11 cellular contexts compared by ENCODE assay signal in the genomic region with DNA sequence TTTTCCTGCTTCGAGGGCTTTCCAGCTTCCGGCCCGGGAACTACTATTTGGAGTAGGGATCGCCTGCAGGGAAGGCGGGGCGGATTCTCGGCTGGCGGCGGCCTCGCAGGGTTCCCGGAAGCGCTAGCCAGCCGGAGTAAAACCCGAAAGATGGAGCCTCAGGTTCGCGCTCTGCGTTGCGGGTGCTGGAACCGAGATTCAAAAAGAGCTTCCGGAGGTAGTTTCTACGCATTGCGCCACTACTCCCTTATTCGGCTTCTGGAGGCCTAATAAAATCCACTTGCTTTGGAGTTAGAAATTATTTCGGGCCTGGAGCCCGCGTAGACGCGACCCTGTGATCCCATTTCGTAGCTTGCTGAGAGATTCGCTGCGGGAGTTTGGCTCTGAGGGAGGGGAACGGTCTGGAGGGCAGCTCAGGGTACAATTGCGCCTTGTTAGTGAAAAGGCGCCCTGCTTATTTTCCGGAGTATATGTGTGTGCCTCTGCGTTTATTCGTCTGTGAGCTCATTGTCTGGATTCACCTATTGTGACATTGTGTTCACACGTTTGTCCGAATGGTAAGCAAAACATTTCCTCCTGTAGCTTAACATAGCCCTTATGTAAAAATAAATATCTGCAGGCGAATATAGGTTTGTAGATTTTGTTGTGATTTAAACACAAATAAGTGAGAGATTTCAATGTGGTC. TPM values are rescaled to one million over a fixed set of nuclear protein-coding genes. Genes with fewer than 3 reads are reported as not detected.
DNase-seq lines count a peak whose midpoint lies in the region; ATAC-seq and TF ChIP-seq lines count a peak whose summit lies in the region.
"Had no signal": no experiment of that assay in that cellular context is flagged by ENCODE, and none has a peak within 500 bp of the region (broad histone marks: within the 10 kb centered on the region; RNA-seq: fewer than 3 reads in every experiment).

No MANE protein-coding gene starts in this region.

- H3K4me3 Mint-ChIP-seq in T-helper 17 cell, result peak overlapping the region; percentile 73

- TF ChIP-seq POLR2A in GM18505 (IDR thresholded peaks at IDR 0.05; ENCODE audit: borderline replicate concordance, extremely low read depth, insufficient read depth, insufficient read length), result no peak

- H3K27me3 ChIP-seq in right cardiac atrium (ENCODE audit: control insufficient read depth, insufficient read depth) (no peaks in the 10 kb centered on the region), iPS-20b (ENCODE audit: insufficient read depth, low read length) (peaks cover 100% of the 10 kb centered on the region), upper lobe of right lung (peaks cover 100% of the 10 kb centered on the region)

- H3K4me3 ChIP-seq in right cardiac atrium (ENCODE audit: low read length), result peak overlapping the region; percentile 29
- H3K4me3 ChIP-seq in iPS-20b (ENCODE audit: low read length), result peak overlapping the region; percentile 42
- peak overlapping the region; percentile 9 for H3K4me3 ChIP-seq in upper lobe of right lung

- H3K27ac Mint-ChIP-seq in T-helper 17 cell, result peak overlapping the region; percentile 79

- H3K27ac ChIP-seq in right cardiac atrium (ENCODE audit: low read length) (no peak overlapping the region), iPS-20b (ENCODE audit: low read length) (no peak overlapping the region), upper lobe of right lung (no peak overlapping the region)

- peaks cover 94% of the 10 kb centered on the region for H3K27me3 Mint-ChIP-seq in T-helper 17 cell

- H3K36me3 ChIP-seq in iPS-20b (ENCODE audit: insufficient read depth, low read depth, low read length) (no peaks in the 10 kb centered on the region), upper lobe of right lung (no peaks in the 10 kb centered on the region)

- DNase-seq in right cardiac atrium, result no peak
- no peak for DNase-seq in left ventricle myocardium superior
- no peak for DNase-seq in T-helper 17 cell
- no peak for DNase-seq in upper lobe of right lung
- no peak for DNase-seq in posterior cingulate gyrus
- DNase-seq in NCI-H1436 (lab: John Stamatoyannopoulos, UW), result no peak

- WGBS in right cardiac atrium, result 10% methylated on average over 40 of the region's 40 CpGs

- TF ChIP-seq CTCF in upper lobe of right lung (IDR thresholded peaks at IDR 0.05), result no peak

- H3K9me3 ChIP-seq in right cardiac atrium (ENCODE audit: control insufficient read depth, low read length) (no peaks in the 10 kb centered on the region), T-helper 17 cell (ENCODE audit: control insufficient read depth, low read length, poor library complexity, severe bottlenecking) (no peaks in the 10 kb centered on the region), iPS-20b (ENCODE audit: insufficient read depth, low read depth, low read length) (peaks cover 7% of the 10 kb centered on the region; the same call in 1 of the 2 replicates), upper lobe of right lung (no peaks in the 10 kb centered on the region)

- intact Hi-C loops in right cardiac atrium (cut with DNase I), result loop anchor here in 3 of 4 donors (2.0 to 10.0 kb wide), 2 partner anchors 67 to 161 kb away; no protein-coding TSS in a partner anchor
- intact Hi-C loops in left ventricle myocardium superior (cut with micrococcal nuclease), result loop anchor here (10.0 kb wide), 1 partner anchor 71 kb away; no protein-coding TSS in a partner anchor
- intact Hi-C loops in upper lobe of right lung (cut with DNase I), result no loop called here
- intact Hi-C loops in posterior cingulate gyrus (cut with DNase I), result loop anchor here (10.0 kb wide), 2 partner anchors 71 to 271 kb away; a partner anchor contains a TSS

- H3K4me1 ChIP-seq in right cardiac atrium (ENCODE audit: control insufficient read depth, insufficient read depth, low read length) (no peaks in the 10 kb centered on the region), iPS-20b (ENCODE audit: insufficient read depth, low read length) (peaks cover 17% of the 10 kb centered on the region), upper lobe of right lung (peaks cover 19% of the 10 kb centered on the region)

- peaks cover 34% of the 10 kb centered on the region for H3K4me1 Mint-ChIP-seq in T-helper 17 cell

- no peak overlapping the region for H3K9ac ChIP-seq in iPS-20b (ENCODE audit: low read depth, low read length)

- ATAC-seq in right cardiac atrium (no peak), left ventricle myocardium superior (no peak), T-helper 17 cell (no peak), upper lobe of right lung (no peak), GM18505 (IDR thresholded peaks at IDR 0.05; ENCODE audit: unreplicated experiment) (no peak)

- H3K36me3 Mint-ChIP-seq in T-helper 17 cell (ENCODE audit: low read depth), result peaks cover 1% of the 10 kb centered on the region

RNA-seq across cellular contexts. Expression of a gene that starts 0.7 kb away (rescaled TPM):
- total RNA-seq in right cardiac atrium (not detected), left ventricle myocardium superior (not detected), T-helper 17 cell (not detected), upper lobe of right lung (not detected)
- polyA plus RNA-seq in right cardiac atrium, result not detected
- total RNA-seq: epithelial cell of proximal tubule, lung microvascular endothelial cell, OCI-LY7 had no signal

RNA-seq across cellular contexts. Expression of a gene that starts 1.4 kb away (rescaled TPM):
- total RNA-seq in right cardiac atrium (not detected), left ventricle myocardium superior (not detected), T-helper 17 cell (not detected), upper lobe of right lung (not detected)
- polyA plus RNA-seq in right cardiac atrium, result not detected
- total RNA-seq: epithelial cell of proximal tubule, lung microvascular endothelial cell, OCI-LY7 had no signal

RNA-seq across cellular contexts. Expression of a gene that starts 4.9 kb away (rescaled TPM):
- not detected for total RNA-seq in right cardiac atrium
- not detected for polyA plus RNA-seq in right cardiac atrium
- total RNA-seq in left ventricle myocardium superior, result not detected
- total RNA-seq in T-helper 17 cell, result not detected
- not detected for total RNA-seq in upper lobe of right lung
- total RNA-seq: epithelial cell of proximal tubule, lung microvascular endothelial cell, OCI-LY7 had no signal
